Comparison of ENCODE assay signal across 8 cellular contexts in the genomic region with DNA sequence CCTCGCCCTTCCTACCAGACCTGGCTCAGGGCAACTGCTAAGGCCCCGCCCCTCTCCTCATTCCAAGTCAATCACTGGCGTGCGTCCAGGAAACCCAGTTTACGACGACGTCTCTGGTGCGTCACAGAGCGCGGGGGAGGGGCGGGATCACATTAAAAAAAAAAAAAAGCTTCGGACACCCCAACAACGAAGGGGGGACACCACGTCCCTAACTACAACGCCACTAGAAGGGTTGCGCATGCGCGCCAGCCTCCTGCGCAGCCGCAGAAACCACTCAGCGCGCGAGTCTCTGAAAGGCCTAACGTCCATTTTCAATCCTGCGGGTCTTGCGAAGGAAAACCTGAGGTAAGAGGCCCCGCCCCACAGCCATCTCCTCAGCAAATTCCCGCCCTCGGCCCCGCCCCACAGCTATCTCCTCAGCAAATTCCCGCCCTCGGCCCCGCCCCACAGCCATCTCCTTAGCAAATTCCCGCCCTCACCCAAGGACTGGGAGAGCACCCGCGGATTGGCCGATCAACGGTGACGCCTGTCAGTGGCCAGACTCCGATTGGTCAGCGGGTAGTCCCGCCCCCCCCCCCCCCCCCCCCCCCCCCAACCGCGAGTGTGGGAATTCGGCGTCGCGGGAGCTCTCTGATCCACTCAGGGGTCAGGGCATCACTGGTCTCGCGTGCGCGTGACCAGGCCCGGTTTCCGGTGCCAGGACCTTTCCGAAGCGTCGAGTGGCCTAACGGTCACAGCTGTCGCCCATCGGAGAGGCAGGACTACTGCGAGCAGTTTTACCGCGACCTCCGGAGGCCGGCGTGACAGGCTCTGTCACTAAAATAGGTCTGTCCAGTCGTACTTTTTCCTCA. TPM values are rescaled to one million over a fixed set of nuclear protein-coding genes. Genes with fewer than 3 reads are reported as not detected.
DNase-seq lines count a peak whose midpoint lies in the region; ATAC-seq and TF ChIP-seq lines count a peak whose summit lies in the region.

A gene with protein sequence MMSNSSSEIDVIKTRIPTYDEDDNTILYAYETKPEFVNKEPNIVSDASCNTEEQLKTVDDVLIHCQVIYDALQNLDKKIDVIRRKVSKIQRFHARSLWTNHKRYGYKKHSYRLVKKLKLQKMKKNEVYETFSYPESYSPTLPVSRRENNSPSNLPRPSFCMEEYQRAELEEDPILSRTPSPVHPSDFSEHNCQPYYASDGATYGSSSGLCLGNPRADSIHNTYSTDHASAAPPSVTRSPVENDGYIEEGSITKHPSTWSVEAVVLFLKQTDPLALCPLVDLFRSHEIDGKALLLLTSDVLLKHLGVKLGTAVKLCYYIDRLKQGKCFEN (plus strand): TSS at position 638 of the 851 bp plus-strand sequence. CDS start 6,694 bp downstream, outside the sequence.

- peak within 1 kb of the TSS; percentile 61; the same call in 1 of the 2 replicates for H3K9ac ChIP-seq in HUES64 (ENCODE audit: low read depth, low read length)

- no peak for TF ChIP-seq CTCF in fibroblast of the aortic adventitia (IDR thresholded peaks at IDR 0.05; ENCODE audit: insufficient read depth, low read length)

- peaks cover 12 to 42% (median 27%) of the 10 kb centered on the region in 4 donors for H3K4me1 Mint-ChIP-seq in naive thymus-derived CD8-positive, alpha-beta T cell
- H3K4me1 Mint-ChIP-seq in stimulated activated effector memory CD8-positive, alpha-beta T cell treated with anti-CD3 and anti-CD28 coated beads, Interleukin-12 subunit alpha, Interleukin-12 subunit beta, amount 100 ng/mL, for 72 hours: peaks cover 18% of the 10 kb centered on the region

- H3K4me3 Mint-ChIP-seq in naive thymus-derived CD8-positive, alpha-beta T cell: peak within 1 kb of the TSS; percentile 90 to 98 (median 92)
- peak within 1 kb of the TSS; percentile 68 for H3K4me3 Mint-ChIP-seq in stimulated activated effector memory CD8-positive, alpha-beta T cell treated with anti-CD3 and anti-CD28 coated beads, Interleukin-12 subunit alpha, Interleukin-12 subunit beta, amount 100 ng/mL, for 72 hours

- POLR2A ChIA-PET in naive thymus-derived CD8-positive, alpha-beta T cell (lab: Charles Lee): interaction anchor here (0.6 to 2.0 kb wide), 7 partner anchors 10 to 689 kb away, joined by 3 to 6 read pairs (median 3); a partner anchor contains a TSS

- H3K4me3 ChIP-seq in HUES64 (ENCODE audit: low read length): peak within 1 kb of the TSS; percentile 66
- peak within 1 kb of the TSS; percentile 79 for H3K4me3 ChIP-seq in fibroblast of the aortic adventitia (ENCODE audit: low read depth, low read length)

- peak; percentile 50 to 97 (median 88) for DNase-seq in C1 segment of cervical spinal cord (lab: John Stamatoyannopoulos, UW)
- peak; percentile 93 for DNase-seq in RKO (ENCODE audit: low spot score)
- DNase-seq in activated gamma-delta T cell (lab: John Stamatoyannopoulos, UW): peak; percentile 44
- peak; percentile 97 for DNase-seq in fibroblast of the aortic adventitia (ENCODE audit: low read depth)
- DNase-seq in naive thymus-derived CD8-positive, alpha-beta T cell: peak; percentile 73 to 97 (median 87)
- peak; percentile 9 to 55 for DNase-seq in stimulated activated effector memory CD8-positive, alpha-beta T cell treated with anti-CD3 and anti-CD28 coated beads, Interleukin-12 subunit alpha, Interleukin-12 subunit beta, amount 100 ng/mL, for 72 hours (ENCODE audit: low spot score in 2 of 2)

- H3K27ac ChIP-seq in HUES64 (ENCODE audit: low read depth, low read length): peak within 1 kb of the TSS; percentile 54; the same call in 1 of the 2 replicates

- ATAC-seq in GM21381 (IDR thresholded peaks at IDR 0.05; ENCODE audit: unreplicated experiment): peak; percentile 82
- peak; percentile 68 to 73 for ATAC-seq in naive thymus-derived CD8-positive, alpha-beta T cell
- peak; percentile 75 for ATAC-seq in stimulated activated effector memory CD8-positive, alpha-beta T cell treated with anti-CD3 and anti-CD28 coated beads, Interleukin-12 subunit alpha, Interleukin-12 subunit beta, amount 100 ng/mL, for 72 hours

- peaks cover 0 to 2% (median 0%) of the 10 kb centered on the region in 5 donors for H3K27me3 Mint-ChIP-seq in naive thymus-derived CD8-positive, alpha-beta T cell

- H3K4me1 ChIP-seq in HUES64 (ENCODE audit: insufficient read depth, low read length): no peaks in the 10 kb centered on the region

- H3K9me3 Mint-ChIP-seq in naive thymus-derived CD8-positive, alpha-beta T cell: peaks cover 0 to 3% (median 0%) of the 10 kb centered on the region in 9 donors
- H3K9me3 Mint-ChIP-seq in stimulated activated effector memory CD8-positive, alpha-beta T cell treated with anti-CD3 and anti-CD28 coated beads, Interleukin-12 subunit alpha, Interleukin-12 subunit beta, amount 100 ng/mL, for 72 hours: no peaks in the 10 kb centered on the region

- H3K36me3 ChIP-seq in HUES64 (ENCODE audit: insufficient read depth, low read length): no peaks in the 10 kb centered on the region

- peaks cover 0 to 4% (median 0%) of the 10 kb centered on the region in 3 donors for H3K36me3 Mint-ChIP-seq in naive thymus-derived CD8-positive, alpha-beta T cell
- peaks cover 5% of the 10 kb centered on the region for H3K36me3 Mint-ChIP-seq in stimulated activated effector memory CD8-positive, alpha-beta T cell treated with anti-CD3 and anti-CD28 coated beads, Interleukin-12 subunit alpha, Interleukin-12 subunit beta, amount 100 ng/mL, for 72 hours

- under 1% methylated on average over 58 of the region's 67 CpGs for WGBS in HUES64

- no peaks in the 10 kb centered on the region for H3K9me3 ChIP-seq in HUES64 (ENCODE audit: insufficient read depth, low read depth, low read length)

- peak within 1 kb of the TSS; percentile 92 to 100 (median 98) for H3K27ac Mint-ChIP-seq in naive thymus-derived CD8-positive, alpha-beta T cell
- H3K27ac Mint-ChIP-seq in stimulated activated effector memory CD8-positive, alpha-beta T cell treated with anti-CD3 and anti-CD28 coated beads, Interleukin-12 subunit alpha, Interleukin-12 subunit beta, amount 100 ng/mL, for 72 hours: no peak within 1 kb of the TSS

- peaks cover 27% of the 10 kb centered on the region for H3K27me3 ChIP-seq in HUES64 (ENCODE audit: insufficient read depth, low read length)

RNA-seq across cellular contexts. Expression of the gene that starts here (rescaled TPM):
- polyA plus RNA-seq in HUES64 (2013, experiment 1 of 2): 3.6 TPM
- 6.1 TPM for polyA plus RNA-seq in HUES64 (2013, experiment 2 of 2)
- 12.0 and 17.7 TPM in 2 replicates for total RNA-seq in fibroblast of the aortic adventitia (ENCODE audit: low replicate concordance)
- 10 to 100 TPM; 30.1 to 32.6 TPM for total RNA-seq in naive thymus-derived CD8-positive, alpha-beta T cell
- polyA plus RNA-seq in naive thymus-derived CD8-positive, alpha-beta T cell: 1 to 10 TPM; 6.0 to 7.1 (median 6.1) TPM

Comparison
In these comparisons a context has a peak if more than half of its experiments do, and no peak if none do; other contexts are left out.
1. Peak in every context shown above with its lines: DNase-seq, ATAC-seq, H3K4me3 ChIP-seq and H3K27ac ChIP-seq.
2. DNase-seq: peak in every context shown above with its lines; median percentile 97 in fibroblast of the aortic adventitia; 93 in RKO; 88 in C1 segment of cervical spinal cord; 87 in naive thymus-derived CD8-positive, alpha-beta T cell; 44 in activated gamma-delta T cell; 32 in stimulated activated effector memory CD8-positive, alpha-beta T cell treated with anti-CD3 and anti-CD28 coated beads, Interleukin-12 subunit alpha, Interleukin-12 subunit beta, amount 100 ng/mL, for 72 hours.